Comparison of ENCODE assay signal across 8 cellular contexts in the genomic region with DNA sequence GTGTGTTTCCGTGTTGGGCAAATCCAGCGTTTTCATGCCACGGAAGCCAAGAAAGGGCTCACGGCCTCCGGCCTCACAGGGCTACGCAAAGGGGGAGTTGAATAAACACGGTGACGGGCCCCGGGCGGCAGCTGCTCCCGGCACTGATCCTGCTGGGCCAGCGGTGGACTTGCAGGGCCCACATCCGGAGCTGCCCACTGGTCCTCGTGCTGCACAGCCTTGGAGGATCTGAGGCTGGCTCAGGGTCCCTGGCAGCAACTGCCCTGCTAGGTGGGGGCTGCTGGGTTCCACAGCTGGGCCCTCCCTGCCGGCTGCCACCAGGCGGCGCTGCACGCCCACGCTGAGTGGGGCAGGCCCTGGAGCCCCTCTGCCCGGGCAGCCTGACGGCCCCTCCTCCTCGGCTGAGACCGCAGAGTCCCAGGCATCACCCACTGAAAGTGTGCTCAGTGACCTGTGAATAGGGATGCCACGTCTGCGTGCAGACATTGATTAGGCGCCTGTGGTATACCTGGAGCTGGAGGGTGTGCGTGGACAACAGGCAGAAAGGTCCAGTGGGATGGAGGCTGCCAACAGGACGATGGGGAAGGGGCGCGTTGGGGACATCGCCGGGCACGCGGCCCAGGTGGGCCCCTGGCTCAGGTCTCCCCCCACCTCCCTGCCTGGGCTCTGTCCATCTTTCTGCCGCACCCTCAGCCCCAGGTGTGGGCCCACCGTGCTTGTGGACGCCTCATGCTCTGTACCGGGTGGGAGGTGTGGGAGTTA. TPM values are rescaled to one million over a fixed set of nuclear protein-coding genes. Genes with fewer than 3 reads are reported as not detected.
DNase-seq lines count a peak whose midpoint lies in the region; ATAC-seq and TF ChIP-seq lines count a peak whose summit lies in the region.

No MANE protein-coding gene starts in this region.

- peaks cover 0 to 5% of the 10 kb centered on the region in 2 donors for H3K4me1 ChIP-seq in gastrocnemius medialis

- intact Hi-C loops in gastrocnemius medialis (cut with DNase I; ENCODE audit: low total_unique reads) = loop anchor here (5.0 kb wide), 1 partner anchor 433 kb away; no protein-coding TSS in a partner anchor

- H3K4me3 Mint-ChIP-seq in glutamatergic neuron (ENCODE audit: unreplicated experiment) = peak overlapping the region; percentile 59

- H3K27me3 ChIP-seq in gastrocnemius medialis = peaks cover 16 to 17% (median 17%) of the 10 kb centered on the region in 3 donors

- H3K36me3 Mint-ChIP-seq in glutamatergic neuron (ENCODE audit: unreplicated experiment) = no peaks in the 10 kb centered on the region

- no peaks in the 10 kb centered on the region for H3K9me3 ChIP-seq in gastrocnemius medialis

- in situ Hi-C loops in gastrocnemius medialis (cut with MboI; ENCODE audit: low sequenced_read_pairs in 4 of 4) = no loop called here
- in situ Hi-C loops in G401 (cut with HindIII; ENCODE audit: low sequenced_read_pairs) = no loop called here

- H3K4me1 Mint-ChIP-seq in glutamatergic neuron (ENCODE audit: low read depth, unreplicated experiment) = peaks cover 1% of the 10 kb centered on the region

- TF ChIP-seq POLR2A in gastrocnemius medialis (IDR thresholded peaks at IDR 0.05) = no peak

- H3K4me3 ChIP-seq in gastrocnemius medialis = no peak overlapping the region

- no peak overlapping the region for H3K27ac ChIP-seq in gastrocnemius medialis

- peak; percentile 61 to 64 for ATAC-seq in gastrocnemius medialis

- H3K27me3 Mint-ChIP-seq in glutamatergic neuron (ENCODE audit: unreplicated experiment) = peaks cover 15% of the 10 kb centered on the region

- peak; percentile 97 for TF ChIP-seq CTCF in glutamatergic neuron (IDR thresholded peaks at IDR 0.05; ENCODE audit: partially characterized antibody, unreplicated experiment)
- TF ChIP-seq CTCF in gastrocnemius medialis (IDR thresholded peaks at IDR 0.05 in 4 of 5, conservative IDR thresholded peaks at IDR 0.05 in 1 of 5) = peak; percentile 80 to 89 (median 83)

- H3K36me3 ChIP-seq in gastrocnemius medialis = peaks cover 0 to 35% of the 10 kb centered on the region in 2 donors

- DNase-seq in NCI-H524 (lab: John Stamatoyannopoulos, UW) (peak; percentile 31 to 72), NCI-H524 treated with DMSO at 0.1 percent for 48 hours (lab: John Stamatoyannopoulos, UW) (no peak), RKO (ENCODE audit: low spot score) (peak; percentile 48), glutamatergic neuron (peak; percentile 87), gastrocnemius medialis (no peak), mucosa of gallbladder (ENCODE audit: low spot score) (no peak), G401 (ENCODE audit: low spot score) (no peak)
- peak in 3 of 4 experiments; percentile 31 to 66 (median 35) for DNase-seq in activated naive CD4-positive, alpha-beta T cell (lab: John Stamatoyannopoulos, UW)

- peaks cover 3% of the 10 kb centered on the region for H3K9me3 Mint-ChIP-seq in glutamatergic neuron (ENCODE audit: unreplicated experiment)

- no peak overlapping the region for H3K27ac Mint-ChIP-seq in glutamatergic neuron (ENCODE audit: unreplicated experiment)

RNA-seq across cellular contexts. Expression of a gene that starts 5.3 kb away (rescaled TPM):
- 33.2 TPM for total RNA-seq in glutamatergic neuron (ENCODE audit: unreplicated experiment)
- under 1 TPM in 1 of 4 donors, not detected in 3; 0.10 TPM for total RNA-seq in gastrocnemius medialis
- 0.40 TPM for total RNA-seq in mucosa of gallbladder
- 6.0 and 6.7 TPM in 2 replicates for total RNA-seq in G401 (2014; rRNA removed; shearing (Covaris generic))

RNA-seq across cellular contexts. Expression of a gene that starts 12.0 kb away (rescaled TPM):
- total RNA-seq in glutamatergic neuron (ENCODE audit: unreplicated experiment) (470 TPM), gastrocnemius medialis (100 to 1,000 TPM; 305 to 380 (median 364) TPM), mucosa of gallbladder (480 TPM)
- 618 and 674 TPM in 2 replicates for total RNA-seq in G401 (2014; rRNA removed; shearing (Covaris generic))

RNA-seq across cellular contexts. Expression of a gene that starts 40.6 kb away (rescaled TPM):
- total RNA-seq in glutamatergic neuron (ENCODE audit: unreplicated experiment) (0.47 TPM), gastrocnemius medialis (under 1 TPM in 1 of 4 donors, not detected in 3; 0.49 TPM), mucosa of gallbladder (2.7 TPM)
- total RNA-seq in G401 (2014; rRNA removed; shearing (Covaris generic)) = 0.17 and 0.74 TPM in 2 replicates

RNA-seq across cellular contexts. Expression of a gene that starts 48.9 kb away (rescaled TPM):
- total RNA-seq in glutamatergic neuron (ENCODE audit: unreplicated experiment) = 79.9 TPM
- total RNA-seq in gastrocnemius medialis = 10 to 100 TPM; 43.9 to 83.4 (median 73.8) TPM
- 56.0 TPM for total RNA-seq in mucosa of gallbladder
- total RNA-seq in G401 (2014; rRNA removed; shearing (Covaris generic)) = 62.0 and 62.8 TPM in 2 replicates

RNA-seq across cellular contexts. Expression of a gene that starts 52.9 kb away (rescaled TPM):
- total RNA-seq in glutamatergic neuron (ENCODE audit: unreplicated experiment) (136 TPM), gastrocnemius medialis (100 to 1,000 TPM in 3 of 4 donors, 10 to 100 TPM in 1; 99.0 to 174 (median 138) TPM), mucosa of gallbladder (53.3 TPM)
- total RNA-seq in G401 (2014; rRNA removed; shearing (Covaris generic)) = 178 and 208 TPM in 2 replicates

Comparison
In these comparisons a context has a peak if more than half of its experiments do, and no peak if none do; other contexts are left out.
1. DNase-seq: peak in NCI-H524 (2 of 2), RKO (single experiment), activated naive CD4-positive, alpha-beta T cell (3 of 4) and glutamatergic neuron (single experiment); none in NCI-H524 treated with DMSO at 0.1 percent for 48 hours (single experiment), gastrocnemius medialis (0 of 2), mucosa of gallbladder (single experiment) and G401 (single experiment).